23 cellular contexts compared by ENCODE assay signal in the genomic region with DNA sequence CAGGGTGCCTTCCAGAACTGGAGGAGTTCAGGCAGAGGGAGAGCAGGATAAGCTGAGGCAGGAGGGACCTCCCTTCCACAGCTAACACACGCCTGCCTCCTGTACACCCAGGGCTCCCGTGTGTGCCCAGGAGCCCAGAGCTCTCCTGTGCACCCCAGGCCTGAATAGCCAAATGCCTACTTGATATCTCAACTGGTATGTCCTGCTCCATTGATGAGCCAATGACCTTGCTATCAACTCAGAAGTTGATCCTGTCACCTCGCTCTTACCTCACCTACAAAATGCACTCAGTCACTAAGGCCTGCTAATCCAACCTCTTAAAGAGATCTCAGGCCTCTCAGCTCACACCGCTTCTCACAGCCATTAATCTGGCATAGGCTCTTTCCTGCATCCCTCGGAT.
"Had no signal": no experiment of that assay in that cellular context is flagged by ENCODE, and none has a peak within 500 bp of the region (broad histone marks: within the 10 kb centered on the region; RNA-seq: fewer than 3 reads in every experiment).

No MANE protein-coding gene starts in this region.

- H3K27ac ChIP-seq: colonic mucosa, lower lobe of right lung, neutrophil, pancreas, stomach, thyroid gland had no signal

- H3K4me3 Mint-ChIP-seq: central memory CD8-positive, alpha-beta T cell; dendritic cell treated with granulocyte-macrophage colony-stimulating factor and Interleukin-4, amounts not matched to agents 40 ng/mL and 50 ng/mL, for 4 days; immature natural killer cell; naive thymus-derived CD8-positive, alpha-beta T cell; stimulated activated effector memory CD8-positive, alpha-beta T cell treated with anti-CD3 and anti-CD28 coated beads, Interleukin-12 subunit alpha, Interleukin-12 subunit beta, amount 100 ng/mL, for 72 hours; type B pancreatic cell had no signal

- H3K27me3 Mint-ChIP-seq: central memory CD8-positive, alpha-beta T cell; dendritic cell treated with granulocyte-macrophage colony-stimulating factor and Interleukin-4, amounts not matched to agents 40 ng/mL and 50 ng/mL, for 4 days; naive thymus-derived CD8-positive, alpha-beta T cell had no signal

- H3K27ac Mint-ChIP-seq: dendritic cell treated with granulocyte-macrophage colony-stimulating factor and Interleukin-4, amounts not matched to agents 40 ng/mL and 50 ng/mL, for 4 days; immature natural killer cell; stimulated activated effector memory CD8-positive, alpha-beta T cell treated with anti-CD3 and anti-CD28 coated beads, Interleukin-12 subunit alpha, Interleukin-12 subunit beta, amount 100 ng/mL, for 72 hours; type B pancreatic cell had no signal

- DNase-seq: colonic mucosa; effector memory CD4-positive, alpha-beta T cell; esophagus squamous epithelium; foreskin melanocyte; hypothalamus; immature natural killer cell; islet precursor cell; kidney glomerular epithelial cell; lower lobe of right lung; naive thymus-derived CD8-positive, alpha-beta T cell; pancreas; stimulated activated CD4-positive, alpha-beta T cell treated with anti-CD3 and anti-CD28 coated beads, Interleukin-2, amount 100 ng/mL, for 24 hours; stimulated activated CD4-positive, alpha-beta T cell treated with anti-CD3 and anti-CD28 coated beads, Interleukin-4, amount 100 ng/mL, for 24 hours; stimulated activated naive CD4-positive, alpha-beta T cell treated with Interleukin-2 at 50 U/mL for 16 hours; stomach; thyroid gland had no signal

- FAIRE-seq: endothelial cell of umbilical vein, pancreas, urothelium cell line had no signal

- H3K9me3 ChIP-seq: colonic mucosa, esophagus squamous epithelium, lower lobe of right lung, neutrophil, pancreas, stomach, thyroid gland had no signal

- H3K36me3 ChIP-seq: colonic mucosa, neutrophil, pancreas, thyroid gland had no signal

- H3K36me3 Mint-ChIP-seq: type B pancreatic cell had no signal

- H3K9me3 Mint-ChIP-seq: central memory CD8-positive, alpha-beta T cell; dendritic cell treated with granulocyte-macrophage colony-stimulating factor and Interleukin-4, amounts not matched to agents 40 ng/mL and 50 ng/mL, for 4 days; immature natural killer cell; naive thymus-derived CD8-positive, alpha-beta T cell; stimulated activated effector memory CD8-positive, alpha-beta T cell treated with anti-CD3 and anti-CD28 coated beads, Interleukin-12 subunit alpha, Interleukin-12 subunit beta, amount 100 ng/mL, for 72 hours; type B pancreatic cell had no signal

- H3K27me3 ChIP-seq: colonic mucosa, esophagus squamous epithelium, pancreas, stomach, thyroid gland had no signal

- H3K4me1 ChIP-seq: colonic mucosa, lower lobe of right lung, pancreas had no signal

- H3K4me3 ChIP-seq: colonic mucosa, esophagus squamous epithelium, lower lobe of right lung, pancreas, stomach, thyroid gland had no signal

- ATAC-seq: naive thymus-derived CD8-positive, alpha-beta T cell; pancreas; stimulated activated effector memory CD8-positive, alpha-beta T cell treated with anti-CD3 and anti-CD28 coated beads, Interleukin-12 subunit alpha, Interleukin-12 subunit beta, amount 100 ng/mL, for 72 hours had no signal
